ENCODE assay signal across 8 cellular contexts in the genomic region with DNA sequence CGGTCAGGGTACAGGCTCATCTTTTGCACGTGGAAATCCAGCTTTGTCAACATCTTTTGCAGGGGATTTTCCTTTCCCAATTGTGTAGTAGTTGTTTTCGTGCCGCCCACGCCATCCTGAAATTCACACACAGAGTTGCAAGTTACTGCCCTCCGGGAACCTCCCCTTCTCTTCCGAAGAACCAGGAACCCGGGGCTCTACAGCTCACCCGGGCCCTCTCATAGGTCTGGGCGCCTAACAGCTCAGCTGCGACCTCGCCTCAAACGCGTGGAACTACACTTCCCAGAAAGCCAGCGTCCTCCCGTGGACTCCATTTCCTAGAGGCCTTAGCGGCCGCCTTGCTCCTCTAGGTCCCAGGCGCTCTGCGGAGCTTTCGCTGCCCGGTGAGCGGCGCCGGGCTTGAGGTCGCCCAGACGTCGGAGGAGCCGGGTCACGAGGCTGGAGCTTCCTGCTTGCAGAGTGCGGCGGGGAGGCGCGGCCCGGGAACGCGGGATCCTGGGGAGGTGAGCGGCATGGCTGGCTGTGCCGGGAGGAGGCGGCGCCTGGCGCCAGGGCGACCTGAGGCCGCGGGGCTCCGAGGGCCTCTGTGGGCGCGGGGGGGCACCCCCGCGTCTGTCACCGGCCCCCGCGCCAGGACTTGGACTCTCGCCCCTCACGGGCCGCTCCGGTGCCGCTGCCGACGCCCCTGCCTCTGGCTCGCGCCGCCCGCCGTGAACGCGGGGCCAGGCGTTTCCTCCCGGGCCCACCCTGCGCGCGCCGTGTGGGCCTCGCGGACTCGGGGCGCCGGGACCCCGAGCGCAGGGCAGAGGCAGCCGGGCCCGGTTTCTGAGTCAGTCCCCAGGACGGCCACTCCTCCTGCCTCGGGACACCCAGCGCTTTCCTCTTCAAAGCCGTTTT. TPM values are rescaled to one million over a fixed set of nuclear protein-coding genes. Genes with fewer than 3 reads are reported as not detected.
A peak's percentile ranks its signal among the peaks of the same experiment; 100 is the strongest.
DNase-seq lines count a peak whose midpoint lies in the region; ATAC-seq and TF ChIP-seq lines count a peak whose summit lies in the region.

Gene ZNF354B, plus strand, starts transcription at position 329 of the 897 bp plus-strand sequence. CDS start 1,095 bp downstream, outside the sequence.

- H3K4me2 ChIP-seq in DOHH2 (ENCODE audit: low read length) = peak within 1 kb of the TSS; percentile 56

- H3K27me3 ChIP-seq in DOHH2 (ENCODE audit: control insufficient read depth, low read length) = no peaks in the 10 kb centered on the region

- peaks cover 35% of the 10 kb centered on the region for H3K36me3 Mint-ChIP-seq in activated T-helper 2 cell treated with anti-CD3 and anti-CD28 coated beads, Interferon-gamma antibody, Interleukin-2, Interleukin-4, amounts not matched to agents 10 μg/mL and 5 μg/mL and 100 μg/mL, durations not matched to agents 14 hours and 24 hours and 36 hours (ENCODE audit: low read depth)
- no peaks in the 10 kb centered on the region for H3K36me3 Mint-ChIP-seq in natural killer cell

- peaks cover 24% of the 10 kb centered on the region for H3K36me3 ChIP-seq in DOHH2 (ENCODE audit: control insufficient read depth, low read length)
- H3K36me3 ChIP-seq in KOPT-K1 (ENCODE audit: insufficient read depth, low read length) = peaks cover 37% of the 10 kb centered on the region

- H3K79me2 ChIP-seq in DOHH2 (ENCODE audit: control insufficient read depth, low read length) = peaks cover 28% of the 10 kb centered on the region

- POLR2A ChIA-PET in RWPE1 (lab: Yijun Ruan, JAX; ENCODE audit: low non-redundant PET) = interaction anchor here (0.5 to 0.7 kb wide), 2 partner anchors 44 to 130 kb away, joined by 3 to 5 read pairs; partner anchors contain the start of gene ZNF354A

- no peaks in the 10 kb centered on the region for H3K9me2 ChIP-seq in DOHH2 (replicated peaks; ENCODE audit: control insufficient read depth, low read length)

- H3K9me3 ChIP-seq in DOHH2 (ENCODE audit: control insufficient read depth, insufficient read depth, low read length) (no peaks in the 10 kb centered on the region; the same call in 1 of the 2 replicates), KOPT-K1 (ENCODE audit: insufficient read depth, low read length, poor library complexity, severe bottlenecking) (peaks cover 32% of the 10 kb centered on the region)

- H3K27me3 Mint-ChIP-seq in activated T-helper 2 cell treated with anti-CD3 and anti-CD28 coated beads, Interferon-gamma antibody, Interleukin-2, Interleukin-4, amounts not matched to agents 10 μg/mL and 5 μg/mL and 100 μg/mL, durations not matched to agents 14 hours and 24 hours and 36 hours (ENCODE audit: low read depth) = no peaks in the 10 kb centered on the region
- no peaks in the 10 kb centered on the region for H3K27me3 Mint-ChIP-seq in natural killer cell (ENCODE audit: low read depth in 2 of 2)

- H4K20me1 ChIP-seq in DOHH2 (ENCODE audit: control insufficient read depth, insufficient read depth, low read depth, low read length) = no peaks in the 10 kb centered on the region

- peaks cover 18% of the 10 kb centered on the region for H3K4me1 Mint-ChIP-seq in activated T-helper 2 cell treated with anti-CD3 and anti-CD28 coated beads, Interferon-gamma antibody, Interleukin-2, Interleukin-4, amounts not matched to agents 10 μg/mL and 5 μg/mL and 100 μg/mL, durations not matched to agents 14 hours and 24 hours and 36 hours (ENCODE audit: low read depth)
- peaks cover 32% of the 10 kb centered on the region in 2 donors for H3K4me1 Mint-ChIP-seq in natural killer cell

- peak within 1 kb of the TSS; percentile 85 for H3K4me3 Mint-ChIP-seq in activated T-helper 2 cell treated with anti-CD3 and anti-CD28 coated beads, Interferon-gamma antibody, Interleukin-2, Interleukin-4, amounts not matched to agents 10 μg/mL and 5 μg/mL and 100 μg/mL, durations not matched to agents 14 hours and 24 hours and 36 hours (ENCODE audit: low read depth)
- peak within 1 kb of the TSS; percentile 92 for H3K4me3 Mint-ChIP-seq in natural killer cell

- peaks cover 19% of the 10 kb centered on the region for H3K9me3 Mint-ChIP-seq in activated T-helper 2 cell treated with anti-CD3 and anti-CD28 coated beads, Interferon-gamma antibody, Interleukin-2, Interleukin-4, amounts not matched to agents 10 μg/mL and 5 μg/mL and 100 μg/mL, durations not matched to agents 14 hours and 24 hours and 36 hours
- H3K9me3 Mint-ChIP-seq in natural killer cell = no peaks in the 10 kb centered on the region

- no peaks in the 10 kb centered on the region for H3F3A ChIP-seq in DOHH2 (ENCODE audit: control insufficient read depth, insufficient read depth)

- intact Hi-C loops in activated T-helper 2 cell treated with anti-CD3 and anti-CD28 coated beads, Interferon-gamma antibody, Interleukin-2, Interleukin-4, amounts not matched to agents 10 μg/mL and 5 μg/mL and 100 μg/mL, durations not matched to agents 14 hours and 24 hours and 36 hours (cut with micrococcal nuclease) = loop anchor here (1.0 to 10.0 kb wide), 4 partner anchors 130 to 235 kb away; partner anchors contain the start of genes CLK4, ZNF354A, ZNF354C and ZNF879
- intact Hi-C loops in natural killer cell (cut with micrococcal nuclease) = loop anchor here (1.0 kb wide), 1 partner anchor 130 kb away; the partner anchor contains the start of gene ZNF354A

- H3K27ac Mint-ChIP-seq in activated T-helper 2 cell treated with anti-CD3 and anti-CD28 coated beads, Interferon-gamma antibody, Interleukin-2, Interleukin-4, amounts not matched to agents 10 μg/mL and 5 μg/mL and 100 μg/mL, durations not matched to agents 14 hours and 24 hours and 36 hours = peak within 1 kb of the TSS; percentile 64
- H3K27ac Mint-ChIP-seq in natural killer cell = peak within 1 kb of the TSS; percentile 80 to 90

- H3K4me1 ChIP-seq in DOHH2 (ENCODE audit: control insufficient read depth, low read length) = peaks cover 11% of the 10 kb centered on the region

- CTCF ChIA-PET in RWPE1 (lab: Yijun Ruan, JAX) = interaction anchor here (0.6 to 1.2 kb wide), 2 partner anchors 129 to 177 kb away, joined by 4 to 5 read pairs; partner anchors contain the start of gene ZNF354A

- peak within 1 kb of the TSS; percentile 85 for H3K4me3 ChIP-seq in DOHH2 (ENCODE audit: low read length)

- peak; percentile 91 for DNase-seq in RWPE1 (ENCODE audit: low spot score)
- DNase-seq in activated T-helper 2 cell treated with anti-CD3 and anti-CD28 coated beads, Interferon-gamma antibody, Interleukin-2, Interleukin-4, amounts not matched to agents 10 μg/mL and 5 μg/mL and 100 μg/mL, durations not matched to agents 14 hours and 24 hours and 36 hours (ENCODE audit: low spot score) = peak; percentile 78
- peak; percentile 91 for DNase-seq in fibroblast of peridontal ligament (ENCODE audit: extremely low read depth)
- DNase-seq in natural killer cell = peak; percentile 61
- DNase-seq in stimulated activated naive CD4-positive, alpha-beta T cell (lab: John Stamatoyannopoulos, UW) = peak; percentile 70 to 85 (median 78)

- H3K27ac ChIP-seq in DOHH2 (ENCODE audit: low read depth, low read length) = no peak within 1 kb of the TSS
- peak within 1 kb of the TSS; percentile 71 for H3K27ac ChIP-seq in KOPT-K1 (ENCODE audit: low read depth, low read length, poor library complexity, severe bottlenecking)
- peak within 1 kb of the TSS; percentile 88 for H3K27ac ChIP-seq in RWPE1

- TF ChIP-seq CTCF in DOHH2 (IDR thresholded peaks at IDR 0.05; ENCODE audit: low read depth, low read length, poor library complexity, severe bottlenecking) (no peak), RWPE1 (conservative IDR thresholded peaks at IDR 0.05; ENCODE audit: low read depth) (no peak), natural killer cell (IDR thresholded peaks at IDR 0.05) (no peak)

- ATAC-seq in GM21825 (IDR thresholded peaks at IDR 0.05; ENCODE audit: unreplicated experiment) = peak; percentile 99
- peak; percentile 90 to 96 (median 95) for ATAC-seq in natural killer cell

RNA-seq across cellular contexts. Expression of gene ZNF354B, which starts in this region (rescaled TPM):
- total RNA-seq in activated T-helper 2 cell treated with anti-CD3 and anti-CD28 coated beads, Interferon-gamma antibody, Interleukin-2, Interleukin-4, amounts not matched to agents 10 μg/mL and 5 μg/mL and 100 μg/mL, durations not matched to agents 14 hours and 24 hours and 36 hours = 13.8 and 16.4 TPM in 2 replicates
- total RNA-seq in natural killer cell = 10 to 100 TPM; 10.0 to 16.0 (median 13.6) TPM
